In the genomic region with DNA sequence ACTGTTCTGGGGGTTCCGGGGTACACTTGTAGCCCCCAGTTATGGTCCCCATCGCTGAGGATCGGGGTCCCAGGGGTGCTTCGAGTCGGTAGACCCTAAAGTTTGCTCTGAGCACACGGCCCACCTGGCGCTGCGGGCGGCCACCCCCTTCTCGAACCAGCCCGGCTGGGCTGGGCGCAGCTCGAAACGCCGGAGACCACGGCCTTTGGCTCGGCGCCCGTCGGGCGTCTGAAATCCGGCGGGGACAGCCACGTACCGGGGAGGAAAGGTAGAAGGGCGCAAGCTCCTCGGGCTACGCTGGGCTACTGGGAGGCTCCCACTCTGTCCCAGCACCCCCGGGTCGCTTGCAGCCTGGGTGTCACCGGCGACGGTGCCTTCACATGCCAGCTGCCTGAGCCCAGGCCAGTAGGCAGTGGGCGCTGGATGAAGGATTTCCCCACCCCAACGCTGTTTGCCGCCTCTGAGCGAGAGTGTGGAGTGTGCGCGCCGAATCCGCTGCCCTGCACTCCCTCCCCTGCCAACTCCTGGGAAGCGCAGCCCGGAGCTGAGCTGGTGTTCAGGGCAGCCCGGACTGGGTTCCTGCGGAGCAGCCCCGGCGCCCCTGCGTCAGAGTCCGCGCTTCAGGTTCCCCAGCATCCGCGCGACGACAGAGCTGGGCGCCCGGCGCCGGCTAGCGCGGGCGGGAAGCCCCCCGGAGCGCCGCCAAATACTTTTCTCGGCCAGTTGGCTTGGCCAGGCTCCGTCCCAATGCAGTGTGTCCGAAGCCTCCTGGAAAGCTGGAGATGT, we compare ENCODE assay signal across 9 cellular contexts. TPM values are rescaled to one million over a fixed set of nuclear protein-coding genes. Genes with fewer than 3 reads are reported as not detected.
DNase-seq lines count a peak whose midpoint lies in the region; TF ChIP-seq lines count a peak whose summit lies in the region.
"Had no signal": no experiment of that assay in that cellular context is flagged by ENCODE, and none has a peak within 500 bp of the region (broad histone marks: within the 10 kb centered on the region; RNA-seq: fewer than 3 reads in every experiment).

No MANE protein-coding gene starts in this region.

- H3K36me3 ChIP-seq in brain microvascular endothelial cell (replicated peaks) (no peaks in the 10 kb centered on the region), skeletal muscle satellite cell (ENCODE audit: insufficient read depth, low read length) (no peaks in the 10 kb centered on the region)

- TF ChIP-seq CTCF in brain microvascular endothelial cell (IDR thresholded peaks at IDR 0.05; ENCODE audit: low read depth, low read length, missing control alignments): peak; percentile 22
- no peak for TF ChIP-seq CTCF in GM13976 (IDR thresholded peaks at IDR 0.05; ENCODE audit: borderline replicate concordance, control extremely low read depth, extremely low read depth, insufficient read depth, missing control alignments)

- H3K27ac ChIP-seq in brain microvascular endothelial cell: peak overlapping the region; percentile 5
- H3K27ac ChIP-seq: VCaP had no signal

- H3K9ac ChIP-seq in skeletal muscle satellite cell (ENCODE audit: low read depth, low read length): peak overlapping the region; percentile 85

- H3K9me3 ChIP-seq in skeletal muscle satellite cell (replicated peaks; ENCODE audit: low read length): no peaks in the 10 kb centered on the region

- peak overlapping the region; percentile 69 for H3K4me3 ChIP-seq in brain microvascular endothelial cell (ENCODE audit: low read depth, low read length)
- H3K4me3 ChIP-seq in skeletal muscle satellite cell (ENCODE audit: low read length): peak overlapping the region; percentile 88

- peak overlapping the region; percentile 82 for H3K4me2 ChIP-seq in skeletal muscle satellite cell (ENCODE audit: low read length)

- in situ Hi-C loops in G401 (cut with HindIII; ENCODE audit: low sequenced_read_pairs) (no loop called here), brain microvascular endothelial cell (cut with HindIII; ENCODE audit: low pct_ligation_motif_present, low sequenced_read_pairs) (no loop called here), GM13976 (cut with MboI; ENCODE audit: low sequenced_read_pairs, unreplicated experiment) (no loop called here)

- peaks cover 11% of the 10 kb centered on the region for H3K4me1 ChIP-seq in skeletal muscle satellite cell (ENCODE audit: control insufficient read depth, insufficient read depth, low read length)

- DNase-seq in G401 (ENCODE audit: low spot score) (peak; percentile 13), NCI-H69 (lab: John Stamatoyannopoulos, UW) (peak; percentile 11), brain microvascular endothelial cell (no peak), iris pigment epithelial cell (ENCODE audit: low read depth) (peak; percentile 45), NOMO-1 treated with dmso at 0.1 percent for 144 hours (lab: John Stamatoyannopoulos, UW; ENCODE audit: unreplicated experiment) (no peak), GM13976 (ENCODE audit: low spot score) (no peak), SHP77 (lab: John Stamatoyannopoulos, UW) (no peak)

- no peaks in the 10 kb centered on the region for H3K27me3 ChIP-seq in brain microvascular endothelial cell (replicated peaks)
- peaks cover 3% of the 10 kb centered on the region for H3K27me3 ChIP-seq in skeletal muscle satellite cell (ENCODE audit: control insufficient read depth, insufficient read depth, low read length)

RNA-seq across cellular contexts. Expression of a gene that starts 0.6 kb away (rescaled TPM):
- not detected in 2 replicates for total RNA-seq in G401 (2014; rRNA removed; shearing (Covaris generic))
- 0.87 and 1.0 TPM in 2 replicates for total RNA-seq in skeletal muscle satellite cell (2012; rRNA removed)

Comparison
In these comparisons a context has a peak if more than half of its experiments do, and no peak if none do; other contexts are left out.
1. DNase-seq: peak in G401 (single experiment), NCI-H69 (single experiment) and iris pigment epithelial cell (single experiment); none in brain microvascular endothelial cell (single experiment), NOMO-1 treated with dmso at 0.1 percent for 144 hours (single experiment), GM13976 (single experiment) and SHP77 (0 of 2).